ENCODE assay signal across 2 cellular contexts in the genomic region with DNA sequence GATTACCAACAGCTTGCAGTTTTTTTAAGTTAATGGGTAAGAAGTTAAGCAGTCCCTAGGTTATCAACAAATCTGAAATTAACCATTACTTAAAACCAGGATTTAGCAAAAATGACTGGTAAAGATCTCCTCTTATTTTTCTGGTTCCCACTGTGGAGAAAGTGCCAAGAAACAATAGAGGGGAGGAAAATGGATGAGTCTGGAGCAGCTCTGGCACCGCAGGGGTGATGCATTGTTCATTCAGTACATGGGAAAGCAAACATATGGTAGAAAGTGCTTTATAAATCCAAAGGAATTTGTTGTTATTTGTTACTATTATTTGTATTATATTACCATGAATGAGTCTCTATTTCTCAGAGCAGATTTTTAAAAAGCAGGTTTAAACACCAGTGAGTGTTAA.
TF ChIP-seq lines count a peak whose summit lies in the region.

No MANE protein-coding gene starts in this region.

TF ChIP-seq in Ishikawa, 13 proteins besides CTCF, POLR2A, EP300 and RAD21 (continued from another document):
- TF ChIP-seq, protein P1, sequence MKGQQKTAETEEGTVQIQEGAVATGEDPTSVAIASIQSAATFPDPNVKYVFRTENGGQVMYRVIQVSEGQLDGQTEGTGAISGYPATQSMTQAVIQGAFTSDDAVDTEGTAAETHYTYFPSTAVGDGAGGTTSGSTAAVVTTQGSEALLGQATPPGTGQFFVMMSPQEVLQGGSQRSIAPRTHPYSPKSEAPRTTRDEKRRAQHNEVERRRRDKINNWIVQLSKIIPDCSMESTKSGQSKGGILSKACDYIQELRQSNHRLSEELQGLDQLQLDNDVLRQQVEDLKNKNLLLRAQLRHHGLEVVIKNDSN (IDR thresholded peaks at IDR 0.05): no peak
- no peak for TF ChIP-seq EGR1 (IDR thresholded peaks at IDR 0.05)
- TF ChIP-seq NFIC (IDR thresholded peaks at IDR 0.05): peak; percentile 36; the same call in 1 of the 2 replicates
- TF ChIP-seq ZBTB7A (IDR thresholded peaks at IDR 0.05; ENCODE audit: low read depth): no peak
- no peak for TF ChIP-seq CEBPB (IDR thresholded peaks at IDR 0.05)
- TF ChIP-seq TEAD4 (IDR thresholded peaks at IDR 0.05): no peak
- TF ChIP-seq TCF12 (IDR thresholded peaks at IDR 0.05; ENCODE audit: low read depth): 0 out of 2 replicates have a peak, but pooled peaks have one; percentile 28
- no peak; the same call in 1 of the 2 replicates for TF ChIP-seq FOXM1 (IDR thresholded peaks at IDR 0.05; ENCODE audit: borderline replicate concordance, low read depth)
- TF ChIP-seq YY1 (IDR thresholded peaks at IDR 0.05; ENCODE audit: low read depth): no peak
- TF ChIP-seq, protein P2, sequence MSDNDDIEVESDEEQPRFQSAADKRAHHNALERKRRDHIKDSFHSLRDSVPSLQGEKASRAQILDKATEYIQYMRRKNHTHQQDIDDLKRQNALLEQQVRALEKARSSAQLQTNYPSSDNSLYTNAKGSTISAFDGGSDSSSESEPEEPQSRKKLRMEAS (IDR thresholded peaks at IDR 0.05): no peak

TF ChIP-seq in neural cell, 6 proteins besides CTCF, POLR2A, EP300 and RAD21 (continued from another document):
- TF ChIP-seq, protein P3, sequence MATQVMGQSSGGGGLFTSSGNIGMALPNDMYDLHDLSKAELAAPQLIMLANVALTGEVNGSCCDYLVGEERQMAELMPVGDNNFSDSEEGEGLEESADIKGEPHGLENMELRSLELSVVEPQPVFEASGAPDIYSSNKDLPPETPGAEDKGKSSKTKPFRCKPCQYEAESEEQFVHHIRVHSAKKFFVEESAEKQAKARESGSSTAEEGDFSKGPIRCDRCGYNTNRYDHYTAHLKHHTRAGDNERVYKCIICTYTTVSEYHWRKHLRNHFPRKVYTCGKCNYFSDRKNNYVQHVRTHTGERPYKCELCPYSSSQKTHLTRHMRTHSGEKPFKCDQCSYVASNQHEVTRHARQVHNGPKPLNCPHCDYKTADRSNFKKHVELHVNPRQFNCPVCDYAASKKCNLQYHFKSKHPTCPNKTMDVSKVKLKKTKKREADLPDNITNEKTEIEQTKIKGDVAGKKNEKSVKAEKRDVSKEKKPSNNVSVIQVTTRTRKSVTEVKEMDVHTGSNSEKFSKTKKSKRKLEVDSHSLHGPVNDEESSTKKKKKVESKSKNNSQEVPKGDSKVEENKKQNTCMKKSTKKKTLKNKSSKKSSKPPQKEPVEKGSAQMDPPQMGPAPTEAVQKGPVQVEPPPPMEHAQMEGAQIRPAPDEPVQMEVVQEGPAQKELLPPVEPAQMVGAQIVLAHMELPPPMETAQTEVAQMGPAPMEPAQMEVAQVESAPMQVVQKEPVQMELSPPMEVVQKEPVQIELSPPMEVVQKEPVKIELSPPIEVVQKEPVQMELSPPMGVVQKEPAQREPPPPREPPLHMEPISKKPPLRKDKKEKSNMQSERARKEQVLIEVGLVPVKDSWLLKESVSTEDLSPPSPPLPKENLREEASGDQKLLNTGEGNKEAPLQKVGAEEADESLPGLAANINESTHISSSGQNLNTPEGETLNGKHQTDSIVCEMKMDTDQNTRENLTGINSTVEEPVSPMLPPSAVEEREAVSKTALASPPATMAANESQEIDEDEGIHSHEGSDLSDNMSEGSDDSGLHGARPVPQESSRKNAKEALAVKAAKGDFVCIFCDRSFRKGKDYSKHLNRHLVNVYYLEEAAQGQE (IDR thresholded peaks at IDR 0.05; ENCODE audit: borderline replicate concordance): no peak
- no peak for TF ChIP-seq TAF1 (IDR thresholded peaks at IDR 0.05; ENCODE audit: low read depth)
